ENCODE assay signal across 21 cellular contexts in the genomic region with DNA sequence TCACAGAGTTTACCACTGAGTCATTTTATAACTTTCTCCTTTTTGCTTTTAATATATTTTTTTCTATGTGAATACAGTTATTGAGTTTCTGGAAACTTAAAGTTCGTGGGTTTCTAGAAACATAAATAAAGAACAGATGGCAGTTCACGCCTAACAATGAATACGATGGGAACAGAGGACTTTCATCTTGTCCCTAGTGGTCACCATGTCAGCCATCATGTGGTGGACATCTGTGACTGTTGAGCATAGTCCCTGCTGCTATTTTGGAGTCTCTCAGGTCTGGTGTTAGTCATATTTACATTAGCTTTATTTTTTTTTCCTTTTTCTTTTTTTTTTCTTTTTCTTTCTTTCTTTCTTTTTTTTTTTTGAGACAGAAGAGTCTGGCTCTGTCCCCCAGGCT.
"Had no signal": no experiment of that assay in that cellular context is flagged by ENCODE, and none has a peak within 500 bp of the region (broad histone marks: within the 10 kb centered on the region; RNA-seq: fewer than 3 reads in every experiment).

No MANE protein-coding gene starts in this region.

- DNase-seq: activated B cell treated with CpG ODN at 0.5 μM for 24 hours; activated CD4-positive, alpha-beta memory T cell treated with anti-CD3 and anti-CD28 coated beads for 36 hours; activated CD4-positive, alpha-beta T cell treated with anti-CD3 and anti-CD28 coated beads for 1 hour; activated CD4-positive, alpha-beta T cell treated with anti-CD3 and anti-CD28 coated beads, Interleukin-2, amount 10 ng/mL, durations not matched to agents 7 days and 5 days; activated CD8-positive, alpha-beta memory T cell treated with anti-CD3 and anti-CD28 coated beads for 24 hours; activated gamma-delta T cell; activated naive CD4-positive, alpha-beta T cell treated with anti-CD3 and anti-CD28 coated beads for 36 hours; activated T-cell treated with anti-CD3 and anti-CD28 coated beads, Interleukin-2, amount 50 U/mL, for 4 hours; amygdala; cerebellar nuclear complex; KG1; NCI-H1092; NCI-H1417; NCI-H1930; NCI-H2171 treated with DMSO at 0.1 percent for 48 hours; NCI-H226; NCI-H510A; NCI-H69; PC-3; SHP77 treated with DMSO at 0.1 percent for 48 hours; T-helper 9 cell had no signal

- ATAC-seq: activated T-cell treated with anti-CD3 and anti-CD28 coated beads, Interleukin-2, amount 50 U/mL, for 4 hours; PC-3 had no signal
